16 cellular contexts compared by ENCODE assay signal in the genomic region with DNA sequence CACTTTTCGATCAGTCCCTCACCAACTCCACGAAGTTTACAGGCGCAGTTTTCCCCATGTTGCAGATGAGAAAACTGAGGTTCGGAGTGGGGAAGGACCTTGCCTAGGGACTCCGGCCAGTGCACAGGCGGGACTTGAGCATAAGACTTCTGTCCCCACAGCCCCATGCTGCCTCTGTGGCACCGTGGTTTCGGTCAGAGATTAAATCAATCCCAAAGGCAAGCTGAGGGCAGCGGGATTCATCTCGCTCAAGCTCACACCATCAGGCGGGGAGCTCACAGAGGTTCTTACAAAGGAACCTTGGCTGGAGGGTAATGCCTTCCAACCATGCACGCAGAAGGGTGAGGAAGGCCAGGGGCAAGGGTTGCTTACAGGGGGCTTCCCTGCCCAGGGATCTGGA.
"Had no signal": no experiment of that assay in that cellular context is flagged by ENCODE, and none has a peak within 500 bp of the region (broad histone marks: within the 10 kb centered on the region; RNA-seq: fewer than 3 reads in every experiment).

No MANE protein-coding gene starts in this region.

- H3K9me3 ChIP-seq: neutrophil, pancreas, thyroid gland had no signal

- H2AFZ ChIP-seq: hepatocyte had no signal

- H3K36me3 Mint-ChIP-seq: naive B cell, type B pancreatic cell had no signal

- H3K4me3 ChIP-seq: hepatocyte, pancreas, smooth muscle cell, thyroid gland had no signal

- H3K27ac Mint-ChIP-seq: dendritic cell treated with granulocyte-macrophage colony-stimulating factor and Interleukin-4, amounts not matched to agents 40 ng/mL and 50 ng/mL, for 4 days; naive B cell; nephron; progenitor cell of endocrine pancreas; type B pancreatic cell had no signal

- H3K27ac ChIP-seq: foreskin keratinocyte, hepatocyte, neutrophil, pancreas, thyroid gland had no signal

- H3K79me2 ChIP-seq: hepatocyte had no signal

- H3K4me1 Mint-ChIP-seq: naive B cell, nephron had no signal

- H3K27me3 Mint-ChIP-seq: dendritic cell treated with granulocyte-macrophage colony-stimulating factor and Interleukin-4, amounts not matched to agents 40 ng/mL and 50 ng/mL, for 4 days; naive B cell; progenitor cell of endocrine pancreas; type B pancreatic cell had no signal

- H3K4me2 ChIP-seq: hepatocyte, smooth muscle cell had no signal

- H3K36me3 ChIP-seq: neutrophil, pancreas, thyroid gland had no signal

- ATAC-seq: foreskin keratinocyte, pancreas, right cardiac atrium had no signal

- H3K27me3 ChIP-seq: foreskin keratinocyte, hepatocyte, neutrophil, pancreas, thyroid gland had no signal

- DNase-seq: erythroblast; foreskin keratinocyte; kidney glomerular epithelial cell; naive B cell; pancreas; right cardiac atrium; stimulated activated CD4-positive, alpha-beta T cell treated with anti-CD3 and anti-CD28 coated beads, Interleukin-2, amount 100 ng/mL, for 48 hours; stimulated activated naive CD4-positive, alpha-beta T cell treated with Interleukin-2 at 50 U/mL for 16 hours; thyroid gland had no signal

- H3K4me1 ChIP-seq: foreskin keratinocyte, pancreas, thyroid gland had no signal

- H3K9me3 Mint-ChIP-seq: dendritic cell treated with granulocyte-macrophage colony-stimulating factor and Interleukin-4, amounts not matched to agents 40 ng/mL and 50 ng/mL, for 4 days; nephron; type B pancreatic cell had no signal

- H3K4me3 Mint-ChIP-seq: dendritic cell treated with granulocyte-macrophage colony-stimulating factor and Interleukin-4, amounts not matched to agents 40 ng/mL and 50 ng/mL, for 4 days; naive B cell; nephron; type B pancreatic cell had no signal
